33 cellular contexts compared by ENCODE assay signal in the genomic region with DNA sequence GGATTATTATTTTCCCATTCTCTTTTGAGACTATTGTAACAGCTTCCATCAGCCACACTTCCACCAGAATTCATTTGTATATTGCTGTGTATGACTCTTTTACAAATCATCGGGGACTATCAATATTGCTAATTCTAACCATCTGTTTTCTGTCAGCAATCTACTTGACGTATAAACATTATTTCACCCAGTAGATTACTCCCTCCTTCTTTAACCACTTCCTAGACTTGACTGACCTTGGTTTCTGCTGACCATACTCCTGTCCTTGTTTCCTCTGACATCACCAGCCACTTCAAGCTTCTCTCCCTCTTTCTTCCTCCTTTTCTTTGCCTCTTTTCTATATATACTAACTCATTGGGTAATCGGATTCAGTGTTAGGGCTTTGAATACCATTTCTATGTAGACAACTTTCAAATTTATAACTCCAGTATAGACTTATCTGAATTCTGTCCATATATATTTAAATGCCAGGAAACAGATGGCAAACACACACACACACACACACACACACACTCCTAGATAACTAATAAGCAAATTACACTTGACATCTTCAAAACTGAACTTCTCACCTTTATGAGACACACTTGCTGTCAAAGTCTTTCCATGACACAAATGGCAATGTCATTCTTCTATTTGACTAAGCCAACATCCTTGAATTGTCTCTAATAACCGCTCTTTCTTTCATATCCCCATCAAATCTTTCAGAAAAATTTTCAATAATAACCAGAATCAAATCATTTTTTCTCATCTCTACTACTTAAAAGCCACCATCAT.
DNase-seq lines count a peak whose midpoint lies in the region; ATAC-seq and TF ChIP-seq lines count a peak whose summit lies in the region.
"Had no signal": no experiment of that assay in that cellular context is flagged by ENCODE, and none has a peak within 500 bp of the region (broad histone marks: within the 10 kb centered on the region; RNA-seq: fewer than 3 reads in every experiment).

No MANE protein-coding gene starts in this region.

- peak; percentile 98 for TF ChIP-seq EP300 in neural cell (conservative IDR thresholded peaks at IDR 0.05; ENCODE audit: poor library complexity, severe bottlenecking)

- H3K36me3 ChIP-seq in neural cell (ENCODE audit: insufficient read depth, low read length) = no peaks in the 10 kb centered on the region
- H3K36me3 ChIP-seq: esophagus muscularis mucosa, heart left ventricle, neutrophil, right atrium auricular region, tibial artery, vagina had no signal

- H3K27me3 ChIP-seq in neural cell (ENCODE audit: insufficient read depth, low read depth, low read length) = no peaks in the 10 kb centered on the region
- H3K27me3 ChIP-seq: body of pancreas, esophagus muscularis mucosa, neutrophil, right atrium auricular region, tibial artery, vagina had no signal

- peaks cover 3% of the 10 kb centered on the region for H3F3A ChIP-seq in neural cell (ENCODE audit: insufficient read depth, low read length, poor library complexity, severe bottlenecking)

- DNase-seq in AG10803 (ENCODE audit: low read depth) (peak; percentile 44), HFF-Myc (ENCODE audit: extremely low read depth, low read depth) (peak; percentile 49), fibroblast of gingiva (ENCODE audit: low read depth) (peak; percentile 17), NCI-H2081 (lab: John Stamatoyannopoulos, UW) (no peak), NCI-H1694 (lab: John Stamatoyannopoulos, UW) (no peak)
- DNase-seq in stimulated activated naive CD8-positive, alpha-beta T cell treated with anti-CD3 and anti-CD28 coated beads, Interleukin-15, amount 100 ng/mL, for 72 hours = no peak
- DNase-seq: activated CD4-positive, alpha-beta T cell treated with anti-CD3 and anti-CD28 coated beads, Interleukin-2, amount 50 U/mL, for 4 hours; activated naive CD4-positive, alpha-beta T cell; activated T-cell treated with anti-CD3 and anti-CD28 coated beads, Interleukin-2, amount 50 U/mL, for 72 hours; body of pancreas; dermis blood vessel endothelial cell; DMS79; endodermal cell; GF-D8; GOT3; heart left ventricle; KBM-7; naive B cell; NCI-H1092 treated with DMSO at 0.1 percent for 48 hours; NCI-H187; NCI-H2171; NCI-H510A; posterior cingulate gyrus; stimulated activated CD4-positive, alpha-beta T cell treated with anti-CD3 and anti-CD28 coated beads, Interleukin-2, amount 100 ng/mL, for 24 hours; stimulated activated CD8-positive, alpha-beta memory T cell treated with anti-CD3 and anti-CD28 coated beads, Interleukin-4, amount 100 ng/mL, for 48 hours; tibial artery had no signal

- no peak overlapping the region for H3K9ac ChIP-seq in neural cell (ENCODE audit: low read length)

- H3K27ac Mint-ChIP-seq in stimulated activated naive CD8-positive, alpha-beta T cell treated with anti-CD3 and anti-CD28 coated beads, Interleukin-15, amount 100 ng/mL, for 72 hours = no peak overlapping the region
- H3K27ac Mint-ChIP-seq: activated T-cell treated with anti-CD3 and anti-CD28 coated beads, Interleukin-2, amount 50 U/mL, for 72 hours; endodermal cell; mesothelial cell of epicardium; naive B cell had no signal

- H3K4me2 ChIP-seq in neural cell (ENCODE audit: low read length) = no peak overlapping the region

- H3K4me3 Mint-ChIP-seq in stimulated activated naive CD8-positive, alpha-beta T cell treated with anti-CD3 and anti-CD28 coated beads, Interleukin-15, amount 100 ng/mL, for 72 hours = no peak overlapping the region
- H3K4me3 Mint-ChIP-seq: activated T-cell treated with anti-CD3 and anti-CD28 coated beads, Interleukin-2, amount 50 U/mL, for 72 hours; endodermal cell; mesothelial cell of epicardium; naive B cell had no signal

- no peaks in the 10 kb centered on the region for H3K9me2 ChIP-seq in neural cell (ENCODE audit: insufficient read depth, low read length)

- peak overlapping the region; percentile 61 for H3K27ac ChIP-seq in neural cell (ENCODE audit: low read length)
- H3K27ac ChIP-seq: body of pancreas, esophagus muscularis mucosa, heart left ventricle, neutrophil, right atrium auricular region, tibial artery, vagina had no signal

- H3K79me2 ChIP-seq in neural cell (replicated peaks; ENCODE audit: insufficient read depth, low read length) = no peaks in the 10 kb centered on the region

- H2AFZ ChIP-seq in neural cell (ENCODE audit: low read depth, low read length) = no peak overlapping the region

- no peaks in the 10 kb centered on the region for H4K20me1 ChIP-seq in neural cell (ENCODE audit: insufficient read depth)

- H3K4me1 Mint-ChIP-seq in stimulated activated naive CD8-positive, alpha-beta T cell treated with anti-CD3 and anti-CD28 coated beads, Interleukin-15, amount 100 ng/mL, for 72 hours = no peaks in the 10 kb centered on the region
- H3K4me1 Mint-ChIP-seq: endodermal cell, naive B cell had no signal

- peaks cover 0 to 7% of the 10 kb centered on the region in 2 donors for H3K9me3 Mint-ChIP-seq in stimulated activated naive CD8-positive, alpha-beta T cell treated with anti-CD3 and anti-CD28 coated beads, Interleukin-15, amount 100 ng/mL, for 72 hours
- H3K9me3 Mint-ChIP-seq: endodermal cell, mesothelial cell of epicardium, naive B cell had no signal

- no peak for TF ChIP-seq RAD21 in neural cell (conservative IDR thresholded peaks at IDR 0.05)

- H3K27me3 Mint-ChIP-seq in stimulated activated naive CD8-positive, alpha-beta T cell treated with anti-CD3 and anti-CD28 coated beads, Interleukin-15, amount 100 ng/mL, for 72 hours = no peaks in the 10 kb centered on the region
- H3K27me3 Mint-ChIP-seq: naive B cell had no signal

- TF ChIP-seq CTCF in AG10803 (conservative IDR thresholded peaks at IDR 0.05; ENCODE audit: low read length) (no peak), HFF-Myc (IDR thresholded peaks at IDR 0.05; ENCODE audit: low read depth, low read length, missing control alignments) (no peak), neural cell (IDR thresholded peaks at IDR 0.05; ENCODE audit: poor library complexity, severe bottlenecking) (no peak)

- H3K9me3 ChIP-seq in neural cell (ENCODE audit: low read length) = no peaks in the 10 kb centered on the region
- H3K9me3 ChIP-seq: body of pancreas, esophagus muscularis mucosa, heart left ventricle, neutrophil, right atrium auricular region, tibial artery, vagina had no signal

- no peak for ATAC-seq in stimulated activated naive CD8-positive, alpha-beta T cell treated with anti-CD3 and anti-CD28 coated beads, Interleukin-15, amount 100 ng/mL, for 72 hours
- ATAC-seq: activated CD4-positive, CD25-positive, alpha-beta regulatory T cell treated with anti-CD3 and anti-CD28 coated beads, Interleukin-2, amount 50 U/mL, for 24 hours; activated T-cell treated with anti-CD3 and anti-CD28 coated beads, Interleukin-2, amount 50 U/mL, for 72 hours; body of pancreas; heart left ventricle had no signal

- H3K4me3 ChIP-seq in AG10803 (ENCODE audit: low read length) = no peak overlapping the region
- no peak overlapping the region for H3K4me3 ChIP-seq in HFF-Myc (replicated peaks; ENCODE audit: low read depth, low read length)
- no peak overlapping the region for H3K4me3 ChIP-seq in neural cell (ENCODE audit: low read length)
- H3K4me3 ChIP-seq: body of pancreas, esophagus muscularis mucosa, heart left ventricle, right atrium auricular region, tibial artery, vagina had no signal

TF ChIP-seq in neural cell, 6 proteins besides CTCF, POLR2A, EP300 and RAD21:
- TF ChIP-seq POLR2AphosphoS5 (IDR thresholded peaks at IDR 0.05) = peak; percentile 81
- TF ChIP-seq, protein P1, sequence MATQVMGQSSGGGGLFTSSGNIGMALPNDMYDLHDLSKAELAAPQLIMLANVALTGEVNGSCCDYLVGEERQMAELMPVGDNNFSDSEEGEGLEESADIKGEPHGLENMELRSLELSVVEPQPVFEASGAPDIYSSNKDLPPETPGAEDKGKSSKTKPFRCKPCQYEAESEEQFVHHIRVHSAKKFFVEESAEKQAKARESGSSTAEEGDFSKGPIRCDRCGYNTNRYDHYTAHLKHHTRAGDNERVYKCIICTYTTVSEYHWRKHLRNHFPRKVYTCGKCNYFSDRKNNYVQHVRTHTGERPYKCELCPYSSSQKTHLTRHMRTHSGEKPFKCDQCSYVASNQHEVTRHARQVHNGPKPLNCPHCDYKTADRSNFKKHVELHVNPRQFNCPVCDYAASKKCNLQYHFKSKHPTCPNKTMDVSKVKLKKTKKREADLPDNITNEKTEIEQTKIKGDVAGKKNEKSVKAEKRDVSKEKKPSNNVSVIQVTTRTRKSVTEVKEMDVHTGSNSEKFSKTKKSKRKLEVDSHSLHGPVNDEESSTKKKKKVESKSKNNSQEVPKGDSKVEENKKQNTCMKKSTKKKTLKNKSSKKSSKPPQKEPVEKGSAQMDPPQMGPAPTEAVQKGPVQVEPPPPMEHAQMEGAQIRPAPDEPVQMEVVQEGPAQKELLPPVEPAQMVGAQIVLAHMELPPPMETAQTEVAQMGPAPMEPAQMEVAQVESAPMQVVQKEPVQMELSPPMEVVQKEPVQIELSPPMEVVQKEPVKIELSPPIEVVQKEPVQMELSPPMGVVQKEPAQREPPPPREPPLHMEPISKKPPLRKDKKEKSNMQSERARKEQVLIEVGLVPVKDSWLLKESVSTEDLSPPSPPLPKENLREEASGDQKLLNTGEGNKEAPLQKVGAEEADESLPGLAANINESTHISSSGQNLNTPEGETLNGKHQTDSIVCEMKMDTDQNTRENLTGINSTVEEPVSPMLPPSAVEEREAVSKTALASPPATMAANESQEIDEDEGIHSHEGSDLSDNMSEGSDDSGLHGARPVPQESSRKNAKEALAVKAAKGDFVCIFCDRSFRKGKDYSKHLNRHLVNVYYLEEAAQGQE (IDR thresholded peaks at IDR 0.05; ENCODE audit: borderline replicate concordance) = no peak

Comparison
In these comparisons a context has a peak if more than half of its experiments do, and no peak if none do; other contexts are left out.
1. DNase-seq: peak in AG10803 (single experiment), HFF-Myc (single experiment) and fibroblast of gingiva (single experiment); none in NCI-H2081 (0 of 2), stimulated activated naive CD8-positive, alpha-beta T cell treated with anti-CD3 and anti-CD28 coated beads, Interleukin-15, amount 100 ng/mL, for 72 hours (0 of 2) and NCI-H1694 (single experiment).